Comparison of ENCODE assay signal across 1 cellular context in the genomic region with DNA sequence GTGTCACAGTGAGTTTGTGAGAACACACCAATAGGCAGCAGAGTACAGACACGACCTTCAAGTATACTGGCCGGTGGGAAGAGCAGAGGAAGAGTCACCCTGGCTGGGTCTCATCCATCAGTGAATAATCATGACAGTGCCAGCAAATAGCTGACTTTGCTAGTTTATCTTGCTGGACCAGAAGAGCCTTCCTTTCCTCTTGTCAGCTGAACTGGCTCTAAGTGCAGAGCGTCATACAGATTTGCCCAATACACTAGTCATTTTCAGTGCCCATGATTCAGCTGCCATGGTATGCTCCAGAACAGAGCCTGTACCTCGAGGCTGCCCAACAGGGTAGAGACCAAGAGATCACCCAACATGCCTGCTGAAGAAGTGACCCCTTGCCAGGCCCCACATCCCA.
A peak's percentile ranks its signal among the peaks of the same experiment; 100 is the strongest.
TF ChIP-seq lines count a peak whose summit lies in the region.

No MANE protein-coding gene starts in this region.

TF ChIP-seq in HepG2, 621 proteins besides CTCF, POLR2A, EP300 and RAD21 (continued from another document):
- TF ChIP-seq, protein P1, sequence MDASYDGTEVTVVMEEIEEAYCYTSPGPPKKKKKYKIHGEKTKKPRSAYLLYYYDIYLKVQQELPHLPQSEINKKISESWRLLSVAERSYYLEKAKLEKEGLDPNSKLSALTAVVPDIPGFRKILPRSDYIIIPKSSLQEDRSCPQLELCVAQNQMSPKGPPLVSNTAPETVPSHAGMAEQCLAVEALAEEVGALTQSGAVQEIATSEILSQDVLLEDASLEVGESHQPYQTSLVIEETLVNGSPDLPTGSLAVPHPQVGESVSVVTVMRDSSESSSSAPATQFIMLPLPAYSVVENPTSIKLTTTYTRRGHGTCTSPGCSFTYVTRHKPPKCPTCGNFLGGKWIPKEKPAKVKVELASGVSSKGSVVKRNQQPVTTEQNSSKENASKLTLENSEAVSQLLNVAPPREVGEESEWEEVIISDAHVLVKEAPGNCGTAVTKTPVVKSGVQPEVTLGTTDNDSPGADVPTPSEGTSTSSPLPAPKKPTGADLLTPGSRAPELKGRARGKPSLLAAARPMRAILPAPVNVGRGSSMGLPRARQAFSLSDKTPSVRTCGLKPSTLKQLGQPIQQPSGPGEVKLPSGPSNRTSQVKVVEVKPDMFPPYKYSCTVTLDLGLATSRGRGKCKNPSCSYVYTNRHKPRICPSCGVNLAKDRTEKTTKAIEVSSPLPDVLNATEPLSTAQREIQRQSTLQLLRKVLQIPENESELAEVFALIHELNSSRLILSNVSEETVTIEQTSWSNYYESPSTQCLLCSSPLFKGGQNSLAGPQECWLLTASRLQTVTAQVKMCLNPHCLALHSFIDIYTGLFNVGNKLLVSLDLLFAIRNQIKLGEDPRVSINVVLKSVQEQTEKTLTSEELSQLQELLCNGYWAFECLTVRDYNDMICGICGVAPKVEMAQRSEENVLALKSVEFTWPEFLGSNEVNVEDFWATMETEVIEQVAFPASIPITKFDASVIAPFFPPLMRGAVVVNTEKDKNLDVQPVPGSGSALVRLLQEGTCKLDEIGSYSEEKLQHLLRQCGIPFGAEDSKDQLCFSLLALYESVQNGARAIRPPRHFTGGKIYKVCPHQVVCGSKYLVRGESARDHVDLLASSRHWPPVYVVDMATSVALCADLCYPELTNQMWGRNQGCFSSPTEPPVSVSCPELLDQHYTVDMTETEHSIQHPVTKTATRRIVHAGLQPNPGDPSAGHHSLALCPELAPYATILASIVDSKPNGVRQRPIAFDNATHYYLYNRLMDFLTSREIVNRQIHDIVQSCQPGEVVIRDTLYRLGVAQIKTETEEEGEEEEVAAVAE (CRISPR knock-in tag; IDR thresholded peaks at IDR 0.05; ENCODE audit: borderline replicate concordance), result no peak
- peak; percentile 57 to 75 for TF ChIP-seq MAFK (conservative IDR thresholded peaks at IDR 0.05 in 1 of 2, IDR thresholded peaks at IDR 0.05 in 1 of 2; ENCODE audit: low read length in 2 of 2)
